8 cellular contexts compared by ENCODE assay signal in genomic region chr16:28554634-28555423, GRCh38. TPM values are rescaled to one million over a fixed set of nuclear protein-coding genes. Genes with fewer than 3 reads are reported as not detected.
DNase-seq lines count a peak whose midpoint lies in the region; ATAC-seq, FAIRE-seq and TF ChIP-seq lines count a peak whose summit lies in the region.

No MANE protein-coding gene starts in this region.

- peaks cover 23% of the 10 kb centered on the region for H3K36me3 ChIP-seq in NT2/D1 (ENCODE audit: insufficient read depth, insufficient read length, low read length)
- H3K36me3 ChIP-seq in psoas muscle (ENCODE audit: insufficient read depth in 1 of 2, low read depth in 1 of 2): peaks cover 5 to 26% of the 10 kb centered on the region in 2 donors

- H3K27me3 ChIP-seq in NT2/D1 (ENCODE audit: insufficient read depth, insufficient read length): no peaks in the 10 kb centered on the region
- H3K27me3 ChIP-seq in psoas muscle (ENCODE audit: insufficient read depth in 3 of 3, low read length in 2 of 3): no peaks in the 10 kb centered on the region

- TF ChIP-seq CTCF in endothelial cell (IDR thresholded peaks at IDR 0.05; ENCODE audit: unreplicated experiment) (no peak), psoas muscle (IDR thresholded peaks at IDR 0.05) (no peak)

- DNase-seq in NT2/D1 (ENCODE audit: low read depth, low spot score): no peak
- DNase-seq in endothelial cell (ENCODE audit: low spot score): no peak
- DNase-seq in psoas muscle: no peak
- no peak for DNase-seq in NCI-H1436 treated with DMSO at 0.1 percent for 48 hours (lab: John Stamatoyannopoulos, UW)
- DNase-seq in HTR-8/SVneo (ENCODE audit: insufficient read length, low spot score): no peak

- peaks cover 1% of the 10 kb centered on the region for H3K27me3 Mint-ChIP-seq in endothelial cell (ENCODE audit: unreplicated experiment)

- WGBS in psoas muscle, 3 donors: 83 to 86% (median 84%) methylated on average over 15 of the region's 15 CpGs

- H3K9me3 ChIP-seq in NT2/D1 (ENCODE audit: insufficient read depth, low read length) (no peaks in the 10 kb centered on the region), psoas muscle (no peaks in the 10 kb centered on the region)

- FAIRE-seq in HTR-8/SVneo (lab: Jason Lieb, UNC): no peak

- H3K4me3 ChIP-seq in NT2/D1 (ENCODE audit: insufficient read length, low read depth) (peak overlapping the region; percentile 31), psoas muscle (peak overlapping the region; percentile 77)

- peak overlapping the region; percentile 92 for H3K4me3 Mint-ChIP-seq in endothelial cell (ENCODE audit: unreplicated experiment)

- peaks cover 5% of the 10 kb centered on the region for H3K4me1 Mint-ChIP-seq in endothelial cell (ENCODE audit: unreplicated experiment)

- H3K36me3 Mint-ChIP-seq in endothelial cell (ENCODE audit: low read depth, unreplicated experiment): peaks cover 11% of the 10 kb centered on the region

- H3K27ac ChIP-seq in psoas muscle: peak overlapping the region; percentile 96

- intact Hi-C loops in psoas muscle (cut with DNase I): no loop called here

- H3K4me1 ChIP-seq in NT2/D1 (ENCODE audit: insufficient read depth, insufficient read length) (no peaks in the 10 kb centered on the region), psoas muscle (peaks cover 6% of the 10 kb centered on the region)

- peak; percentile 4 for ATAC-seq in GM18498 (IDR thresholded peaks at IDR 0.05; ENCODE audit: unreplicated experiment)
- no peak for ATAC-seq in psoas muscle
- ATAC-seq in GM21360 (IDR thresholded peaks at IDR 0.05; ENCODE audit: unreplicated experiment): no peak
- ATAC-seq in esophagus mucosa: no peak

- H3K9ac ChIP-seq in NT2/D1 (ENCODE audit: insufficient read length, low read depth): peak overlapping the region; percentile 43

- H3K9me3 Mint-ChIP-seq in endothelial cell (ENCODE audit: unreplicated experiment): no peaks in the 10 kb centered on the region

- no peak overlapping the region for H3K27ac Mint-ChIP-seq in endothelial cell (ENCODE audit: unreplicated experiment)

RNA-seq across cellular contexts. Expression of gene SGF29, which starts 1.1 kb away (rescaled TPM):
- 18.6 TPM for total RNA-seq in endothelial cell (ENCODE audit: unreplicated experiment)
- total RNA-seq in psoas muscle: 10 to 100 TPM; 20.5 to 48.3 (median 25.9) TPM
- 10 to 100 TPM; 22.3 to 47.4 (median 29.4) TPM for polyA plus RNA-seq in psoas muscle
- 11.4 TPM for total RNA-seq in esophagus mucosa

RNA-seq across cellular contexts. Expression of gene NUPR1, which starts 16.1 kb away (rescaled TPM):
- total RNA-seq in endothelial cell (ENCODE audit: unreplicated experiment): not detected
- 100 to 1,000 TPM in 1 of 4 donors, 10 to 100 TPM in 3; 23.7 to 139 (median 34.9) TPM for total RNA-seq in psoas muscle
- polyA plus RNA-seq in psoas muscle: 100 to 1,000 TPM in 1 of 3 donors, 10 to 100 TPM in 2; 40.9 to 141 (median 63.2) TPM
- 64.4 TPM for total RNA-seq in esophagus mucosa

RNA-seq across cellular contexts. Expression of gene SULT1A2, which starts 42.0 kb away (rescaled TPM):
- 2.8 TPM for total RNA-seq in endothelial cell (ENCODE audit: unreplicated experiment)
- total RNA-seq in psoas muscle: 1 to 10 TPM in 1 of 4 donors, under 1 TPM in 2, not detected in 1; 0.34 to 1.5 (median 0.52) TPM
- under 1 TPM in 2 of 3 donors, not detected in 1; 0.09 to 0.34 TPM for polyA plus RNA-seq in psoas muscle
- 0.32 TPM for total RNA-seq in esophagus mucosa

RNA-seq across cellular contexts. Expression of gene IL27, which starts 48.2 kb away (rescaled TPM):
- total RNA-seq in endothelial cell (ENCODE audit: unreplicated experiment): not detected
- not detected for total RNA-seq in psoas muscle
- polyA plus RNA-seq in psoas muscle: under 1 TPM in 1 of 3 donors, not detected in 2; 0.10 TPM
- not detected for total RNA-seq in esophagus mucosa

RNA-seq across cellular contexts. Expression of gene SULT1A1, which starts 55.0 kb away (rescaled TPM):
- total RNA-seq in endothelial cell (ENCODE audit: unreplicated experiment) (5.3 TPM), psoas muscle (10 to 100 TPM in 3 of 4 donors, 1 to 10 TPM in 1; 8.1 to 22.8 (median 13.4) TPM), esophagus mucosa (4.7 TPM)
- polyA plus RNA-seq in psoas muscle: 1 to 10 TPM; 2.8 to 6.3 (median 3.5) TPM

Comparison
In these comparisons a context has a peak if more than half of its experiments do, and no peak if none do; other contexts are left out.
1. RNA of gene NUPR1, which starts 16.1 kb away (total RNA-seq): 64.4 TPM in esophagus mucosa (single experiment) and 23.7 to 139 TPM in psoas muscle; not detected in endothelial cell (single experiment); every median in the first group is over 10 times any median in the second.